27 cellular contexts compared by ENCODE assay signal in the genomic region with DNA sequence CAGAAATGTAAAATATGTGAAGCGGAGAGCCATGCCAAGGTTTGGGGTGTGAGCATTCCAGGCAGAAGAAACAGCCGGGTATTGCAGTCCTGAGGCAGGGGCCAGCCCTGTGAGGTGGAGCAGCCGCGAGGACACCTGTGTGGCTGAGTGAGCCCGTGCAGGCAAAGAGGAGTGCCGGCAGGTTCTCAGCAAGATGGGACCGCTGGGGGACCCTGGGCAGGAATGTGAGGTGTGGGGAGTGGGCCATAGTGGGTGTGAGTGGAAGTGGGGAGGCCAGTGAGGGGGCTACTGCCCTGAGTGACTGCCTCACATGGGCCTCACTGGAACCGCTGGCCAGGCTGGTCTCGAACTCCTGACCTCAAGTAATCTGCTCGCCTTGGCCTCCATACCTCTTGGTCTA. TPM values are rescaled to one million over a fixed set of nuclear protein-coding genes. Genes with fewer than 3 reads are reported as not detected.
DNase-seq lines count a peak whose midpoint lies in the region; ATAC-seq, FAIRE-seq and TF ChIP-seq lines count a peak whose summit lies in the region.
"Had no signal": no experiment of that assay in that cellular context is flagged by ENCODE, and none has a peak within 500 bp of the region (broad histone marks: within the 10 kb centered on the region; RNA-seq: fewer than 3 reads in every experiment).

No MANE protein-coding gene starts in this region.

- H3K79me2 ChIP-seq in K562 (ENCODE audit: control insufficient read depth, insufficient read depth, low read length), result no peaks in the 10 kb centered on the region

- peaks cover 79% of the 10 kb centered on the region for H3K4me1 Mint-ChIP-seq in activated naive CD4-positive, alpha-beta T cell treated with anti-CD3 and anti-CD28 coated beads, Interleukin-2, amount 10 ng/mL, durations not matched to agents 7 days and 5 days
- H3K4me1 Mint-ChIP-seq in progenitor cell of endocrine pancreas (ENCODE audit: low read depth), result peaks cover 4% of the 10 kb centered on the region

- no peaks in the 10 kb centered on the region for H3K9me3 ChIP-seq in MG63
- H3K9me3 ChIP-seq in K562 (replicated peaks; ENCODE audit: control insufficient read depth, insufficient read depth, low read depth, low read length), result no peaks in the 10 kb centered on the region
- H3K9me3 ChIP-seq: gastrocnemius medialis, transverse colon had no signal

- in situ Hi-C loops in K562 (cut with MboI), result no loop called here

- POLR2A ChIA-PET in K562 (lab: Yijun Ruan, JAX), result interaction anchor here (1.0 to 2.7 kb wide), 3 partner anchors 11 to 50 kb away, joined by 3 to 12 read pairs (median 7); no protein-coding TSS in a partner anchor

- no peak overlapping the region for H3K27ac ChIP-seq in K562 (ENCODE audit: extremely low read depth, low read depth, low read length)
- H3K27ac ChIP-seq: gastrocnemius medialis, KMS-11, transverse colon, VCaP had no signal

- H3K4me2 ChIP-seq in K562 (ENCODE audit: insufficient read depth, low read length), result no peak overlapping the region
- H3K4me2 ChIP-seq: KMS-11 had no signal

- no peaks in the 10 kb centered on the region for H3K27me3 Mint-ChIP-seq in activated naive CD4-positive, alpha-beta T cell treated with anti-CD3 and anti-CD28 coated beads, Interleukin-2, amount 10 ng/mL, durations not matched to agents 7 days and 5 days
- no peaks in the 10 kb centered on the region for H3K27me3 Mint-ChIP-seq in progenitor cell of endocrine pancreas
- H3K27me3 Mint-ChIP-seq: activated CD8-positive, alpha-beta memory T cell treated with anti-CD3 and anti-CD28 coated beads, Interleukin-2, amount 10 ng/mL, durations not matched to agents 7 days and 5 days; activated naive CD8-positive, alpha-beta T cell treated with anti-CD3 and anti-CD28 coated beads, Interleukin-2, amount 10 ng/mL, durations not matched to agents 7 days and 5 days; stimulated activated naive CD8-positive, alpha-beta T cell treated with anti-CD3 and anti-CD28 coated beads, Interleukin-15, Interleukin-2, amounts not matched to agents 100 ng/mL and 50 ng/mL, for 24 hours had no signal

- TF ChIP-seq CTCF in K562 (IDR thresholded peaks at IDR 0.05 in 2 of 3, conservative IDR thresholded peaks at IDR 0.05 in 1 of 3; ENCODE audit: insufficient read depth in 2 of 3, low read depth in 1 of 3, low read length in 3 of 3) (no peak), progenitor cell of endocrine pancreas (IDR thresholded peaks at IDR 0.05; ENCODE audit: unreplicated experiment) (no peak)

- intact Hi-C loops in K562 (cut with micrococcal nuclease), result no loop called here

- no peak for TF ChIP-seq RAD21 in K562 (CRISPR knock-in tag; conservative IDR thresholded peaks at IDR 0.05 in 1 of 2, IDR thresholded peaks at IDR 0.05 in 1 of 2)

- WGBS in K562 (ENCODE audit: insufficient coverage, low coverage, missing lambda C conversion rate), result 88% methylated on average over 7 of the region's 10 CpGs

- FAIRE-seq in K562 (lab: Jason Lieb, UNC), result no peak
- FAIRE-seq: bronchial epithelial cell had no signal

- peaks cover 96% of the 10 kb centered on the region for H3K36me3 ChIP-seq in MG63
- peaks cover 94% of the 10 kb centered on the region; the same call in 2 of the 3 replicates for H3K36me3 ChIP-seq in K562 (ENCODE audit: control insufficient read depth, insufficient read depth, low read length)

- TF ChIP-seq EP300 in K562 (IDR thresholded peaks at IDR 0.05; ENCODE audit: low read length), result no peak

- TF ChIP-seq POLR2A in K562 (conservative IDR thresholded peaks at IDR 0.05), result peak; percentile 68

- peak; percentile 8 for ATAC-seq in K562
- ATAC-seq: activated CD8-positive, alpha-beta memory T cell treated with anti-CD3 and anti-CD28 coated beads, Interleukin-2, amount 10 ng/mL, durations not matched to agents 7 days and 5 days; gastrocnemius medialis had no signal

- peaks cover 0 to 29% of the 10 kb centered on the region in 2 experiments; a peak in 2 of 5 replicates for H3K4me1 ChIP-seq in K562 (replicated peaks in 1 of 2; ENCODE audit: control insufficient read depth in 2 of 2, insufficient read depth in 2 of 2, low read length in 2 of 2)
- H3K4me1 ChIP-seq: gastrocnemius medialis, transverse colon had no signal

- H4K20me1 ChIP-seq in K562 (replicated peaks; ENCODE audit: control insufficient read depth, insufficient read depth, low read length), result peaks cover 8% of the 10 kb centered on the region; the same call in 1 of the 2 replicates

- CTCF ChIA-PET in activated naive CD4-positive, alpha-beta T cell treated with anti-CD3 and anti-CD28 coated beads, Interleukin-2, amount 10 ng/mL, durations not matched to agents 7 days and 5 days (lab: Charles Lee), result interaction anchor here (2.8 kb wide), 1 partner anchor 35 kb away, joined by 18 read pairs; no protein-coding TSS in a partner anchor
- CTCF ChIA-PET in K562 (lab: Yijun Ruan, JAX; ENCODE audit: low intra/inter-chr PET ratio), result no interaction called here

- H3K27ac Mint-ChIP-seq in activated naive CD4-positive, alpha-beta T cell treated with anti-CD3 and anti-CD28 coated beads, Interleukin-2, amount 10 ng/mL, durations not matched to agents 7 days and 5 days, result peak overlapping the region; percentile 78
- H3K27ac Mint-ChIP-seq in progenitor cell of endocrine pancreas, result peak overlapping the region; percentile 83
- H3K27ac Mint-ChIP-seq: activated CD8-positive, alpha-beta memory T cell treated with anti-CD3 and anti-CD28 coated beads, Interleukin-2, amount 10 ng/mL, durations not matched to agents 7 days and 5 days had no signal

- H3K27me3 ChIP-seq in MG63 (no peaks in the 10 kb centered on the region), K562 (ENCODE audit: control insufficient read depth in 2 of 2, insufficient read depth in 2 of 2, low read length in 2 of 2) (no peaks in the 10 kb centered on the region)
- H3K27me3 ChIP-seq: gastrocnemius medialis, transverse colon had no signal

- peak overlapping the region in 1 of 2 experiments; percentile 47; a peak in 2 of 4 replicates for H3K9ac ChIP-seq in K562 (ENCODE audit: insufficient read depth in 1 of 2, low read depth in 2 of 2, low read length in 2 of 2)
- H3K9ac ChIP-seq: KMS-11 had no signal

- no peak overlapping the region for H2AFZ ChIP-seq in K562 (ENCODE audit: low read depth, low read length)

- H3K9me1 ChIP-seq in K562 (ENCODE audit: control insufficient read depth, insufficient read depth, low read length), result no peaks in the 10 kb centered on the region

- no peaks in the 10 kb centered on the region for H3K9me3 Mint-ChIP-seq in activated naive CD4-positive, alpha-beta T cell treated with anti-CD3 and anti-CD28 coated beads, Interleukin-2, amount 10 ng/mL, durations not matched to agents 7 days and 5 days
- no peaks in the 10 kb centered on the region for H3K9me3 Mint-ChIP-seq in progenitor cell of endocrine pancreas (ENCODE audit: low read depth)
- H3K9me3 Mint-ChIP-seq: activated naive CD8-positive, alpha-beta T cell treated with anti-CD3 and anti-CD28 coated beads, Interleukin-2, amount 10 ng/mL, durations not matched to agents 7 days and 5 days; stimulated activated naive CD8-positive, alpha-beta T cell treated with anti-CD3 and anti-CD28 coated beads, Interleukin-15, Interleukin-2, amounts not matched to agents 100 ng/mL and 50 ng/mL, for 24 hours had no signal

- no peak for DNase-seq in activated naive CD4-positive, alpha-beta T cell treated with anti-CD3 and anti-CD28 coated beads, Interleukin-2, amount 10 ng/mL, durations not matched to agents 7 days and 5 days
- DNase-seq in activated naive CD4-positive, alpha-beta T cell treated with Interleukin-2 at 50 U/mL for 16 hours, result no peak
- DNase-seq in MG63 (peak; percentile 17), K562 (ENCODE audit: extremely low read depth in 1 of 4, low spot score in 3 of 4) (no peak), progenitor cell of endocrine pancreas (ENCODE audit: low spot score, unreplicated experiment) (no peak), midbrain (lab: John Stamatoyannopoulos, UW) (no peak), DMS53 (lab: John Stamatoyannopoulos, UW) (no peak), GOT3 (lab: John Stamatoyannopoulos, UW) (no peak)
- DNase-seq: activated naive CD8-positive, alpha-beta T cell treated with anti-CD3 and anti-CD28 coated beads, Interleukin-2, amount 10 ng/mL, durations not matched to agents 7 days and 5 days; dermis blood vessel endothelial cell; EL; gastrocnemius medialis; left colon; NCI-H1092 treated with DMSO at 0.1 percent for 48 hours; NCI-H2081; NCI-H510A; SHP77 treated with DMSO at 0.1 percent for 48 hours; transverse colon had no signal

- no peak overlapping the region for H3K4me3 ChIP-seq in MG63
- H3K4me3 ChIP-seq in K562, result no peak overlapping the region
- H3K4me3 ChIP-seq: gastrocnemius medialis, transverse colon had no signal

- H3K4me3 Mint-ChIP-seq in activated naive CD4-positive, alpha-beta T cell treated with anti-CD3 and anti-CD28 coated beads, Interleukin-2, amount 10 ng/mL, durations not matched to agents 7 days and 5 days, result no peak overlapping the region
- no peak overlapping the region for H3K4me3 Mint-ChIP-seq in progenitor cell of endocrine pancreas (ENCODE audit: low read depth)
- H3K4me3 Mint-ChIP-seq: activated CD8-positive, alpha-beta memory T cell treated with anti-CD3 and anti-CD28 coated beads, Interleukin-2, amount 10 ng/mL, durations not matched to agents 7 days and 5 days; activated naive CD8-positive, alpha-beta T cell treated with anti-CD3 and anti-CD28 coated beads, Interleukin-2, amount 10 ng/mL, durations not matched to agents 7 days and 5 days; stimulated activated naive CD8-positive, alpha-beta T cell treated with anti-CD3 and anti-CD28 coated beads, Interleukin-15, Interleukin-2, amounts not matched to agents 100 ng/mL and 50 ng/mL, for 24 hours had no signal

- BruUV-seq in K562 (replicated peaks; lab: Mats Ljungman, UMichigan), result no TSS peak

- H3K36me3 Mint-ChIP-seq in activated naive CD4-positive, alpha-beta T cell treated with anti-CD3 and anti-CD28 coated beads, Interleukin-2, amount 10 ng/mL, durations not matched to agents 7 days and 5 days, result peaks cover 78% of the 10 kb centered on the region
- peaks cover 16% of the 10 kb centered on the region for H3K36me3 Mint-ChIP-seq in progenitor cell of endocrine pancreas (ENCODE audit: insufficient read depth)

RNA-seq across cellular contexts. Expression of a gene that starts 8.1 kb away (rescaled TPM):
- 61.4 and 68.2 TPM in 2 replicates for total RNA-seq in MG63 (2014; rRNA removed; shearing (Covaris generic); ENCODE audit: low replicate concordance)
- total RNA-seq in K562 (2011; cell fraction: chromatin; rRNA removed; ENCODE audit: low replicate concordance), result 1.6 TPM in 1 of 2 replicates, not detected in the other
- total RNA-seq in K562 (2011; cell fraction: nucleolus; rRNA removed), result 3.3 and 4.7 TPM in 2 replicates
- total RNA-seq in K562 (2011; cell fraction: nucleoplasm; rRNA removed), result 1.0 and 1.9 TPM in 2 replicates
- total RNA-seq in K562 (2014; rRNA removed) (11.3 and 14.9 TPM in 2 replicates), K562 (2014; rRNA removed; fragmentation: Illumina TruSeq; extraction: Trizol) (not detected in 2 replicates), K562 (2015; rRNA removed; fragmentation: Illumina TruSeq; extraction: Trizol) (0.80 and 1.2 TPM in 2 replicates), K562 (2021) (9.7 and 10.4 TPM in 2 replicates), progenitor cell of endocrine pancreas (11.7 and 13.1 TPM in 2 replicates)
- polyA plus RNA-seq in K562 (2011; rRNA removed) (0.92 and 1.0 TPM in 2 replicates), K562 (2014; fragmentation: Illumina TruSeq; extraction: Trizol) (0.24 TPM in 1 of 2 replicates, not detected in the other), K562 (2014; fragmentation: Nextera tagmentation; extraction: Ambion mirVana) (not detected), K562 (2014; rRNA removed) (10.9 and 11.2 TPM in 2 replicates)
- polyA plus RNA-seq in K562 (2011; cell fraction: cytosol; rRNA removed), result 3.5 and 22.1 TPM in 2 replicates
- 3.3 and 7.7 TPM in 2 replicates for polyA plus RNA-seq in K562 (2011; cell fraction: nucleus; rRNA removed)
- polyA plus RNA-seq in K562 (2012), result 2.3 and 4.3 TPM in 2 replicates
- polyA minus RNA-seq in K562 (2011; rRNA and poly(A)+ RNA removed), result not detected in 2 replicates
- polyA minus RNA-seq in K562 (2011; cell fraction: cytosol; rRNA and poly(A)+ RNA removed), result 3.3 and 6.1 TPM in 2 replicates
- 2.1 and 2.6 TPM in 2 replicates for polyA minus RNA-seq in K562 (2011; cell fraction: nucleus; rRNA and poly(A)+ RNA removed)

RNA-seq across cellular contexts. Expression of a gene that starts 12.0 kb away (rescaled TPM):
- 62.4 and 127 TPM in 2 replicates for total RNA-seq in MG63 (2014; rRNA removed; shearing (Covaris generic); ENCODE audit: low replicate concordance)
- 102 and 350 TPM in 2 replicates for total RNA-seq in K562 (2011; cell fraction: chromatin; rRNA removed; ENCODE audit: low replicate concordance)
- 191 and 204 TPM in 2 replicates for total RNA-seq in K562 (2011; cell fraction: nucleolus; rRNA removed)
- total RNA-seq in K562 (2011; cell fraction: nucleoplasm; rRNA removed), result 94.0 and 133 TPM in 2 replicates
- total RNA-seq in K562 (2014; rRNA removed) (89.8 and 100 TPM in 2 replicates), K562 (2014; rRNA removed; fragmentation: Illumina TruSeq; extraction: Trizol) (31.2 and 35.7 TPM in 2 replicates), K562 (2015; rRNA removed; fragmentation: Illumina TruSeq; extraction: Trizol) (54.0 and 54.1 TPM in 2 replicates), K562 (2021) (114 and 122 TPM in 2 replicates), progenitor cell of endocrine pancreas (40.2 and 43.0 TPM in 2 replicates)
- polyA plus RNA-seq in K562 (2011; rRNA removed) (44.1 and 44.5 TPM in 2 replicates), K562 (2014; fragmentation: Illumina TruSeq; extraction: Trizol) (39.2 and 69.3 TPM in 2 replicates), K562 (2014; fragmentation: Nextera tagmentation; extraction: Ambion mirVana) (1 to 10 TPM in 1 of 2 experiments, under 1 TPM in 1; 0.63 to 1.8 TPM), K562 (2014; rRNA removed) (69.0 and 80.4 TPM in 2 replicates)
- 40.2 and 83.8 TPM in 2 replicates for polyA plus RNA-seq in K562 (2011; cell fraction: cytosol; rRNA removed)
- 80.9 and 141 TPM in 2 replicates for polyA plus RNA-seq in K562 (2011; cell fraction: nucleus; rRNA removed)
- polyA plus RNA-seq in K562 (2012), result 66.8 and 81.9 TPM in 2 replicates
- polyA minus RNA-seq in K562 (2011; rRNA and poly(A)+ RNA removed), result 60.4 and 79.9 TPM in 2 replicates
- polyA minus RNA-seq in K562 (2011; cell fraction: cytosol; rRNA and poly(A)+ RNA removed), result 53.3 and 59.0 TPM in 2 replicates
- polyA minus RNA-seq in K562 (2011; cell fraction: nucleus; rRNA and poly(A)+ RNA removed), result 78.6 and 92.6 TPM in 2 replicates

RNA-seq across cellular contexts. Expression of a gene that starts 29.1 kb away (rescaled TPM):
- 1.3 and 2.3 TPM in 2 replicates for total RNA-seq in MG63 (2014; rRNA removed; shearing (Covaris generic); ENCODE audit: low replicate concordance)
- 2.4 and 7.8 TPM in 2 replicates for total RNA-seq in K562 (2011; cell fraction: chromatin; rRNA removed; ENCODE audit: low replicate concordance)
- 12.2 and 13.2 TPM in 2 replicates for total RNA-seq in K562 (2011; cell fraction: nucleolus; rRNA removed)
- 5.8 and 6.0 TPM in 2 replicates for total RNA-seq in K562 (2011; cell fraction: nucleoplasm; rRNA removed)
- total RNA-seq in K562 (2014; rRNA removed), result 13.8 and 23.9 TPM in 2 replicates
- 0.80 and 1.1 TPM in 2 replicates for total RNA-seq in K562 (2014; rRNA removed; fragmentation: Illumina TruSeq; extraction: Trizol)
- 3.6 and 4.7 TPM in 2 replicates for total RNA-seq in K562 (2015; rRNA removed; fragmentation: Illumina TruSeq; extraction: Trizol)
- 18.3 and 22.6 TPM in 2 replicates for total RNA-seq in K562 (2021)
- 6.1 and 9.7 TPM in 2 replicates for polyA plus RNA-seq in K562 (2011; rRNA removed)
- polyA plus RNA-seq in K562 (2011; cell fraction: cytosol; rRNA removed), result 11.4 and 33.1 TPM in 2 replicates
- polyA plus RNA-seq in K562 (2011; cell fraction: nucleus; rRNA removed), result 19.4 and 31.1 TPM in 2 replicates
- polyA plus RNA-seq in K562 (2012), result 15.5 and 16.0 TPM in 2 replicates
- 0.59 and 2.7 TPM in 2 replicates for polyA plus RNA-seq in K562 (2014; fragmentation: Illumina TruSeq; extraction: Trizol)
- 1 to 10 TPM in 1 of 2 experiments, under 1 TPM in 1; 0.91 to 1.3 TPM for polyA plus RNA-seq in K562 (2014; fragmentation: Nextera tagmentation; extraction: Ambion mirVana)
- 14.3 and 14.9 TPM in 2 replicates for polyA plus RNA-seq in K562 (2014; rRNA removed)
- polyA minus RNA-seq in K562 (2011; rRNA and poly(A)+ RNA removed), result 0.63 and 1.6 TPM in 2 replicates
- 8.3 and 17.7 TPM in 2 replicates for polyA minus RNA-seq in K562 (2011; cell fraction: cytosol; rRNA and poly(A)+ RNA removed)
- polyA minus RNA-seq in K562 (2011; cell fraction: nucleus; rRNA and poly(A)+ RNA removed), result 3.9 and 6.0 TPM in 2 replicates
- 4.0 and 4.7 TPM in 2 replicates for total RNA-seq in progenitor cell of endocrine pancreas
- total RNA-seq: mesenteric fat pad had no signal

RNA-seq across cellular contexts. Expression of a gene that starts 35.0 kb away (rescaled TPM):
- total RNA-seq in MG63 (2014; rRNA removed; shearing (Covaris generic); ENCODE audit: low replicate concordance), result 245 and 334 TPM in 2 replicates
- 62.9 and 114 TPM in 2 replicates for total RNA-seq in K562 (2011; cell fraction: chromatin; rRNA removed; ENCODE audit: low replicate concordance)
- total RNA-seq in K562 (2011; cell fraction: nucleolus; rRNA removed), result 51.0 and 54.6 TPM in 2 replicates
- total RNA-seq in K562 (2011; cell fraction: nucleoplasm; rRNA removed), result 24.9 and 46.2 TPM in 2 replicates
- total RNA-seq in K562 (2014; rRNA removed), result 72.9 and 87.2 TPM in 2 replicates
- total RNA-seq in K562 (2014; rRNA removed; fragmentation: Illumina TruSeq; extraction: Trizol), result 11.7 and 12.3 TPM in 2 replicates
- total RNA-seq in K562 (2015; rRNA removed; fragmentation: Illumina TruSeq; extraction: Trizol), result 27.9 and 33.0 TPM in 2 replicates
- total RNA-seq in K562 (2021), result 78.9 and 84.3 TPM in 2 replicates
- polyA plus RNA-seq in K562 (2011; rRNA removed), result 34.3 and 44.2 TPM in 2 replicates
- polyA plus RNA-seq in K562 (2011; cell fraction: cytosol; rRNA removed), result 21.2 and 83.9 TPM in 2 replicates
- 142 and 188 TPM in 2 replicates for polyA plus RNA-seq in K562 (2011; cell fraction: nucleus; rRNA removed)
- polyA plus RNA-seq in K562 (2012), result 44.7 and 45.1 TPM in 2 replicates
- 22.1 and 54.4 TPM in 2 replicates for polyA plus RNA-seq in K562 (2014; fragmentation: Illumina TruSeq; extraction: Trizol)
- under 1 TPM; 0.25 to 0.34 TPM for polyA plus RNA-seq in K562 (2014; fragmentation: Nextera tagmentation; extraction: Ambion mirVana)
- polyA plus RNA-seq in K562 (2014; rRNA removed), result 53.2 and 81.8 TPM in 2 replicates
- polyA minus RNA-seq in K562 (2011; rRNA and poly(A)+ RNA removed), result 20.0 and 24.6 TPM in 2 replicates
- 26.6 and 37.0 TPM in 2 replicates for polyA minus RNA-seq in K562 (2011; cell fraction: cytosol; rRNA and poly(A)+ RNA removed)
- 30.0 and 61.5 TPM in 2 replicates for polyA minus RNA-seq in K562 (2011; cell fraction: nucleus; rRNA and poly(A)+ RNA removed)
- 396 and 422 TPM in 2 replicates for total RNA-seq in progenitor cell of endocrine pancreas

RNA-seq across cellular contexts. Expression of a gene that starts 38.0 kb away (rescaled TPM):
- not detected in 2 replicates for total RNA-seq in MG63 (2014; rRNA removed; shearing (Covaris generic); ENCODE audit: low replicate concordance)
- total RNA-seq in K562 (2011; cell fraction: chromatin; rRNA removed; ENCODE audit: low replicate concordance), result not detected in 2 replicates
- not detected in 2 replicates for total RNA-seq in K562 (2011; cell fraction: nucleolus; rRNA removed)
- not detected in 2 replicates for total RNA-seq in K562 (2011; cell fraction: nucleoplasm; rRNA removed)
- total RNA-seq in K562 (2014; rRNA removed) (not detected in 2 replicates), K562 (2014; rRNA removed; fragmentation: Illumina TruSeq; extraction: Trizol) (not detected in 2 replicates), K562 (2015; rRNA removed; fragmentation: Illumina TruSeq; extraction: Trizol) (not detected in 2 replicates), K562 (2021) (not detected in 2 replicates), progenitor cell of endocrine pancreas (not detected in 2 replicates)
- polyA plus RNA-seq in K562 (2011; rRNA removed) (not detected in 2 replicates), K562 (2014; fragmentation: Illumina TruSeq; extraction: Trizol) (not detected in 2 replicates), K562 (2014; fragmentation: Nextera tagmentation; extraction: Ambion mirVana) (not detected), K562 (2014; rRNA removed) (not detected in 2 replicates)
- polyA plus RNA-seq in K562 (2011; cell fraction: cytosol; rRNA removed), result not detected in 2 replicates
- not detected in 2 replicates for polyA plus RNA-seq in K562 (2011; cell fraction: nucleus; rRNA removed)
- not detected in 2 replicates for polyA plus RNA-seq in K562 (2012)
- not detected in 2 replicates for polyA minus RNA-seq in K562 (2011; rRNA and poly(A)+ RNA removed)
- polyA minus RNA-seq in K562 (2011; cell fraction: cytosol; rRNA and poly(A)+ RNA removed), result not detected in 2 replicates
- polyA minus RNA-seq in K562 (2011; cell fraction: nucleus; rRNA and poly(A)+ RNA removed), result 0.67 TPM in 1 of 2 replicates, not detected in the other
- total RNA-seq: activated CD8-positive, alpha-beta memory T cell treated with anti-CD3 and anti-CD28 coated beads, Interleukin-2, amount 10 ng/mL, durations not matched to agents 7 days and 5 days; activated naive CD8-positive, alpha-beta T cell treated with anti-CD3 and anti-CD28 coated beads, Interleukin-2, amount 10 ng/mL, durations not matched to agents 7 days and 5 days; bronchial epithelial cell; dermis blood vessel endothelial cell; epithelial cell of proximal tubule; gastrocnemius medialis; left colon; mesenteric fat pad; T-helper 1 cell treated with Interleukin-12 subunit alpha and Interleukin-12 subunit beta and Interleukin-4 antibody, amounts not matched to agents 30 ng/mL and 1 ng/mL, for 36 hours; transverse colon had no signal
- polyA plus RNA-seq: AG04450 had no signal
